In the genomic region with DNA sequence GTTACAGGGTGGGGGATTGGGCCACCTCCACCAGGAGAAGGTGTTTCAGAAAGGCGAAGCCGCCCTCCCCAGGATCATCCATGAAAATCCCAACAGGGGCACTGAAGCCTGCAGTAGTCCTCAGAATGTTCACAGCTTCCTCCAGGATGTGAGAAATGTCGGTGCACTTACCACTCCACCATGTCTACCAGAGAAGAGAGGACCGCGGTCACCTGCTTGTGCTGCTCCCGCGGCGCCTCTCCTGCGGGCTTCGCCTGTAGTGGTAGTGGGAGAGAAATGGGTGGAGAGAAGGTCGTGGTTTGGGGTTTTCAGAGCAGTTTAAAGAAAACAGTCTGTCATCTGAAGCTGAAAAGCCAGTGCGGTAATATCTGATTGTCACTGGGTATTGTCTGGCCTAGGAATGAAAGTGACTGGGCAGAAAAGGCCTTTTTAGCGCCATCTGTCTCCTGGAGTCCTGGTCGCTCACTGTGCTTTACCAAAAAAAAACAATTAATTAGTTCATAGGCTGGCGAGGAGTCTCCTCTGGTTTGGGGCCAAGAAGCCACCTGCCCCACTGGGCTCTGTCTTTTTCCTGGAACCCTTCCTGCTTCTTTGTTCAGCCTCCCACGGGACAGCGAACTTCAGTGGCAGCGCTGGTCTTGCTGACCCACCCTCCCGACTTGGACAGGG, we compare ENCODE assay signal across 21 cellular contexts. TPM values are rescaled to one million over a fixed set of nuclear protein-coding genes. Genes with fewer than 3 reads are reported as not detected.
DNase-seq lines count a peak whose midpoint lies in the region; ATAC-seq and TF ChIP-seq lines count a peak whose summit lies in the region.
"Had no signal": no experiment of that assay in that cellular context is flagged by ENCODE, and none has a peak within 500 bp of the region (broad histone marks: within the 10 kb centered on the region; RNA-seq: fewer than 3 reads in every experiment).

No MANE protein-coding gene starts in this region.

- no peak for ATAC-seq in esophagus mucosa
- no peak for ATAC-seq in HG03521 (IDR thresholded peaks at IDR 0.05; ENCODE audit: unreplicated experiment)
- ATAC-seq in GM21515 (IDR thresholded peaks at IDR 0.05; ENCODE audit: unreplicated experiment) = no peak
- ATAC-seq: activated naive CD8-positive, alpha-beta T cell treated with anti-CD3 and anti-CD28 coated beads, Interleukin-2, amount 50 U/mL, for 24 hours; activated T-cell treated with anti-CD3 and anti-CD28 coated beads, Interleukin-2, amount 50 U/mL, for 4 hours; CD8-positive, alpha-beta T cell; left lung; WTC11 had no signal

- H2BK15ac ChIP-seq in neuronal stem cell (ENCODE audit: low read length) = no peak overlapping the region

- no CpG with 5 or more reads among the region's 19 CpGs for WGBS in neuronal stem cell (ENCODE audit: extremely low coverage in 2 of 2, insufficient read length in 2 of 2, insufficient replicate concordance in 1 of 2), 2 donors

- H2BK5ac ChIP-seq in neuronal stem cell (ENCODE audit: low read length) = no peak overlapping the region

- H3K27me3 ChIP-seq in WERI-Rb-1 (ENCODE audit: insufficient read depth, low read depth, severe bottlenecking) (no peaks in the 10 kb centered on the region), neuronal stem cell (ENCODE audit: control insufficient read depth in 3 of 3, insufficient read depth in 3 of 3, low read depth in 1 of 3, low read length in 3 of 3) (no peaks in the 10 kb centered on the region)
- H3K27me3 ChIP-seq: uterus had no signal

- 0 out of 2 replicates have a peak overlapping the region, but pooled peaks have one; percentile 33 for H3K27ac ChIP-seq in WERI-Rb-1
- H3K27ac ChIP-seq in neuronal stem cell (replicated peaks; ENCODE audit: low read length) = no peak overlapping the region
- H3K27ac ChIP-seq: left lung, SK-N-MC, skin epidermis, uterus had no signal

- no peak overlapping the region for H3K9ac ChIP-seq in neuronal stem cell (ENCODE audit: low read depth, low read length, poor library complexity)

- no peak overlapping the region for H3K23ac ChIP-seq in neuronal stem cell (ENCODE audit: low read depth, low read length, poor library complexity)

- peak overlapping the region; percentile 15 for H3K18ac ChIP-seq in neuronal stem cell (ENCODE audit: low read length)

- H4K8ac ChIP-seq in neuronal stem cell (ENCODE audit: low read depth, low read length) = no peak overlapping the region

- H3K4me2 ChIP-seq in neuronal stem cell (ENCODE audit: insufficient read depth, low read length, poor library complexity, severe bottlenecking) = no peak overlapping the region

- H3K4me3 ChIP-seq in WERI-Rb-1 (ENCODE audit: low read depth, low read length) (no peak overlapping the region), neuronal stem cell (ENCODE audit: low read length in 2 of 2) (no peak overlapping the region)
- H3K4me3 ChIP-seq: left lung, SK-N-MC, skin epidermis, uterus had no signal

- H3K4ac ChIP-seq in neuronal stem cell (ENCODE audit: low read length) = no peak overlapping the region

- H3K9me3 ChIP-seq in WERI-Rb-1 (ENCODE audit: severe bottlenecking) (peaks cover 3% of the 10 kb centered on the region), neuronal stem cell (replicated peaks in 1 of 2; ENCODE audit: control insufficient read depth in 2 of 2, insufficient read depth in 1 of 2, low read depth in 1 of 2, low read length in 2 of 2) (no peaks in the 10 kb centered on the region)
- H3K9me3 ChIP-seq: uterus had no signal

- H2AK5ac ChIP-seq in neuronal stem cell (ENCODE audit: low read depth, low read length) = no peak overlapping the region

- peak overlapping the region; percentile 65 for H2AFZ ChIP-seq in neuronal stem cell (ENCODE audit: low read length)

- no peaks in the 10 kb centered on the region for H3K79me1 ChIP-seq in neuronal stem cell (ENCODE audit: low read depth, low read length)

- H3K4me1 ChIP-seq in neuronal stem cell (ENCODE audit: control insufficient read depth in 2 of 2, insufficient read depth in 1 of 2, low read depth in 1 of 2, low read length in 2 of 2) = peaks cover 2% of the 10 kb centered on the region in 2 donors
- H3K4me1 ChIP-seq: left lung, uterus had no signal

- H2BK12ac ChIP-seq in neuronal stem cell (ENCODE audit: low read length) = no peak overlapping the region

- no peak for TF ChIP-seq CTCF in WERI-Rb-1 (IDR thresholded peaks at IDR 0.05; ENCODE audit: low read depth, low read length)

- H4K91ac ChIP-seq in neuronal stem cell (ENCODE audit: low read depth, low read length, poor library complexity) = no peak overlapping the region

- no peak overlapping the region for H2BK120ac ChIP-seq in neuronal stem cell (ENCODE audit: low read depth, low read length)

- peak; percentile 27 for DNase-seq in NCI-H2029 (lab: John Stamatoyannopoulos, UW)
- no peak for DNase-seq in NCI-H2029 treated with DMSO at 0.1 percent for 48 hours (lab: John Stamatoyannopoulos, UW)
- DNase-seq in NCI-H1694 (lab: John Stamatoyannopoulos, UW) = peak; percentile 55
- no peak for DNase-seq in WERI-Rb-1
- no peak for DNase-seq in neuronal stem cell (ENCODE audit: low spot score)
- DNase-seq: activated CD4-positive, alpha-beta T cell treated with anti-CD3 and anti-CD28 coated beads, Interleukin-2, amount 10 ng/mL, durations not matched to agents 7 days and 5 days; activated gamma-delta T cell treated with Interleukin-2 at 50 U/mL for 16 hours; activated naive CD8-positive, alpha-beta T cell treated with anti-CD3 and anti-CD28 coated beads, Interleukin-2, amount 50 U/mL, for 24 hours; activated T-cell treated with anti-CD3 and anti-CD28 coated beads, Interleukin-2, amount 50 U/mL, for 4 hours; CD8-positive, alpha-beta T cell; left lung; NCI-H1436 treated with DMSO at 0.1 percent for 48 hours; NCI-H345; NCI-H774; uterus had no signal

- H3K36me3 ChIP-seq in WERI-Rb-1 (no peaks in the 10 kb centered on the region), neuronal stem cell (replicated peaks in 1 of 2; ENCODE audit: control insufficient read depth in 2 of 2, insufficient read depth in 2 of 2, low read length in 2 of 2) (no peaks in the 10 kb centered on the region)
- H3K36me3 ChIP-seq: left lung, uterus had no signal

- H3K14ac ChIP-seq in neuronal stem cell (ENCODE audit: low read length) = no peak overlapping the region

RNA-seq across cellular contexts. Expression of a gene that starts 23.0 kb away (rescaled TPM):
- polyA plus RNA-seq in neuronal stem cell (2013, experiment 1 of 2) = 20.7 TPM
- polyA plus RNA-seq in neuronal stem cell (2013, experiment 2 of 2) = 20.4 TPM
- total RNA-seq in esophagus mucosa = 5.2 TPM

RNA-seq across cellular contexts. Expression of a gene that starts 43.9 kb away (rescaled TPM):
- polyA plus RNA-seq in neuronal stem cell (2013, experiment 1 of 2) = 88.3 TPM
- 78.9 TPM for polyA plus RNA-seq in neuronal stem cell (2013, experiment 2 of 2)
- 25.5 TPM for total RNA-seq in esophagus mucosa

Comparison
In these comparisons a context has a peak if more than half of its experiments do, and no peak if none do; other contexts are left out.
1. DNase-seq: peak in NCI-H2029 (single experiment) and NCI-H1694 (single experiment); none in NCI-H2029 treated with DMSO at 0.1 percent for 48 hours (single experiment), WERI-Rb-1 (single experiment) and neuronal stem cell (single experiment).